In genomic region chr1:17371896-17372295, GRCh38 we compare ENCODE assay signal across 1 cellular context.
TF ChIP-seq lines count a peak whose summit lies in the region.

Gene PADI6 (plus strand): TSS chr1:17372196. CDS start chr1:17372246, 50 bp downstream.

TF ChIP-seq in HCT116, 20 proteins besides CTCF, POLR2A, EP300 and RAD21 (continued from another document):
- no peak for TF ChIP-seq SIN3A (IDR thresholded peaks at IDR 0.05; ENCODE audit: low read depth)
- no peak for TF ChIP-seq FOSL1 (IDR thresholded peaks at IDR 0.05; ENCODE audit: low read depth)
- no peak for TF ChIP-seq MAX (IDR thresholded peaks at IDR 0.05)
- TF ChIP-seq CBX3 (IDR thresholded peaks at IDR 0.05; ENCODE audit: low read depth) = no peak
- no peak for TF ChIP-seq SP1 (IDR thresholded peaks at IDR 0.05; ENCODE audit: low read depth)
- TF ChIP-seq YY1 (IDR thresholded peaks at IDR 0.05; ENCODE audit: extremely low read depth, insufficient replicate concordance, low read depth, low read length) = no peak
- no peak for TF ChIP-seq REST (IDR thresholded peaks at IDR 0.05; ENCODE audit: low read depth)
- TF ChIP-seq ZFX (IDR thresholded peaks at IDR 0.05) = no peak
- TF ChIP-seq ATF3 (IDR thresholded peaks at IDR 0.05) = no peak
